Comparison of ENCODE assay signal across 1 cellular context in genomic region chr7:28044825-28045224, GRCh38.
TF ChIP-seq lines count a peak whose summit lies in the region.

No MANE protein-coding gene starts in this region.

TF ChIP-seq in GM23338, 12 proteins besides CTCF, POLR2A, EP300 and RAD21 (continued from another document):
- TF ChIP-seq, protein P1, sequence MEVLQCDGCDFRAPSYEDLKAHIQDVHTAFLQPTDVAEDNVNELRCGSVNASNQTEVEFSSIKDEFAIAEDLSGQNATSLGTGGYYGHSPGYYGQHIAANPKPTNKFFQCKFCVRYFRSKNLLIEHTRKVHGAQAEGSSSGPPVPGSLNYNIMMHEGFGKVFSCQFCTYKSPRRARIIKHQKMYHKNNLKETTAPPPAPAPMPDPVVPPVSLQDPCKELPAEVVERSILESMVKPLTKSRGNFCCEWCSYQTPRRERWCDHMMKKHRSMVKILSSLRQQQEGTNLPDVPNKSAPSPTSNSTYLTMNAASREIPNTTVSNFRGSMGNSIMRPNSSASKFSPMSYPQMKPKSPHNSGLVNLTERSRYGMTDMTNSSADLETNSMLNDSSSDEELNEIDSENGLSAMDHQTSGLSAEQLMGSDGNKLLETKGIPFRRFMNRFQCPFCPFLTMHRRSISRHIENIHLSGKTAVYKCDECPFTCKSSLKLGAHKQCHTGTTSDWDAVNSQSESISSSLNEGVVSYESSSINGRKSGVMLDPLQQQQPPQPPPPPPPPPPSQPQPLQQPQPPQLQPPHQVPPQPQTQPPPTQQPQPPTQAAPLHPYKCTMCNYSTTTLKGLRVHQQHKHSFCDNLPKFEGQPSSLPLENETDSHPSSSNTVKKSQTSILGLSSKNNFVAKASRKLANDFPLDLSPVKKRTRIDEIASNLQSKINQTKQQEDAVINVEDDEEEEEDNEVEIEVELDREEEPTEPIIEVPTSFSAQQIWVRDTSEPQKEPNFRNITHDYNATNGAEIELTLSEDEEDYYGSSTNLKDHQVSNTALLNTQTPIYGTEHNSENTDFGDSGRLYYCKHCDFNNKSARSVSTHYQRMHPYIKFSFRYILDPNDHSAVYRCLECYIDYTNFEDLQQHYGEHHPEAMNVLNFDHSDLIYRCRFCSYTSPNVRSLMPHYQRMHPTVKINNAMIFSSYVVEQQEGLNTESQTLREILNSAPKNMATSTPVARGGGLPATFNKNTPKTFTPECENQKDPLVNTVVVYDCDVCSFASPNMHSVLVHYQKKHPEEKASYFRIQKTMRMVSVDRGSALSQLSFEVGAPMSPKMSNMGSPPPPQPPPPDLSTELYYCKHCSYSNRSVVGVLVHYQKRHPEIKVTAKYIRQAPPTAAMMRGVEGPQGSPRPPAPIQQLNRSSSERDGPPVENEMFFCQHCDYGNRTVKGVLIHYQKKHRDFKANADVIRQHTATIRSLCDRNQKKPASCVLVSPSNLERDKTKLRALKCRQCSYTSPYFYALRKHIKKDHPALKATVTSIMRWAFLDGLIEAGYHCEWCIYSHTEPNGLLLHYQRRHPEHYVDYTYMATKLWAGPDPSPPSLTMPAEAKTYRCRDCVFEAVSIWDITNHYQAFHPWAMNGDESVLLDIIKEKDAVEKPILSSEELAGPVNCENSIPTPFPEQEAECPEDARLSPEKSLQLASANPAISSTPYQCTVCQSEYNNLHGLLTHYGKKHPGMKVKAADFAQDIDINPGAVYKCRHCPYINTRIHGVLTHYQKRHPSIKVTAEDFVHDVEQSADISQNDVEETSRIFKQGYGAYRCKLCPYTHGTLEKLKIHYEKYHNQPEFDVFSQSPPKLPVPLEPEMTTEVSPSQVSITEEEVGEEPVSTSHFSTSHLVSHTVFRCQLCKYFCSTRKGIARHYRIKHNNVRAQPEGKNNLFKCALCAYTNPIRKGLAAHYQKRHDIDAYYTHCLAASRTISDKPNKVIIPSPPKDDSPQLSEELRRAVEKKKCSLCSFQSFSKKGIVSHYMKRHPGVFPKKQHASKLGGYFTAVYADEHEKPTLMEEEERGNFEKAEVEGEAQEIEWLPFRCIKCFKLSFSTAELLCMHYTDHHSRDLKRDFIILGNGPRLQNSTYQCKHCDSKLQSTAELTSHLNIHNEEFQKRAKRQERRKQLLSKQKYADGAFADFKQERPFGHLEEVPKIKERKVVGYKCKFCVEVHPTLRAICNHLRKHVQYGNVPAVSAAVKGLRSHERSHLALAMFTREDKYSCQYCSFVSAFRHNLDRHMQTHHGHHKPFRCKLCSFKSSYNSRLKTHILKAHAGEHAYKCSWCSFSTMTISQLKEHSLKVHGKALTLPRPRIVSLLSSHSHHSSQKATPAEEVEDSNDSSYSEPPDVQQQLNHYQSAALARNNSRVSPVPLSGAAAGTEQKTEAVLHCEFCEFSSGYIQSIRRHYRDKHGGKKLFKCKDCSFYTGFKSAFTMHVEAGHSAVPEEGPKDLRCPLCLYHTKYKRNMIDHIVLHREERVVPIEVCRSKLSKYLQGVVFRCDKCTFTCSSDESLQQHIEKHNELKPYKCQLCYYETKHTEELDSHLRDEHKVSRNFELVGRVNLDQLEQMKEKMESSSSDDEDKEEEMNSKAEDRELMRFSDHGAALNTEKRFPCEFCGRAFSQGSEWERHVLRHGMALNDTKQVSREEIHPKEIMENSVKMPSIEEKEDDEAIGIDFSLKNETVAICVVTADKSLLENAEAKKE (CRISPR knock-in tag; IDR thresholded peaks at IDR 0.05) = no peak
TF ChIP-seq in GM23338: peak in this region for 0.
